In the genomic region with DNA sequence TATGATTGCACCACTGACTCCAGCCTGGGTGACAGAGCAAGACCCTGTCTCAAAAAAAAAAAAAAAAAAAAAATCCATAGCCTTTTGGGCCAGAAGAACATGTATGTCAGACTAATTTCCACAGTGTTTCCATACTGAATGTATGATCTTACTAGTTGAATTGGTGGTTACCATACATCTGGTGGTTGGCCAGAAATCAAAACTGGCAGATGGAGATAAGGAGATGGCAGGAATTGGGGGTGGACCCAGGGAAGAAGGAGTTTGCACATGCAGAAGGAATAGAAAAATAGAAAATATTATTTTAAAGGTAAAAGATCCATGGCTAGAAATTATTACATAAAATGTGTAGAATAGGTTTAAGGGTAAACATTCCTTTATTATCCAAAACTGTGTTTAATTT, we compare ENCODE assay signal across 35 cellular contexts. TPM values are rescaled to one million over a fixed set of nuclear protein-coding genes. Genes with fewer than 3 reads are reported as not detected.
"Had no signal": no experiment of that assay in that cellular context is flagged by ENCODE, and none has a peak within 500 bp of the region (broad histone marks: within the 10 kb centered on the region; RNA-seq: fewer than 3 reads in every experiment).

No MANE protein-coding gene starts in this region.

- ATAC-seq: activated naive CD4-positive, alpha-beta T cell treated with anti-CD3 and anti-CD28 coated beads, Interleukin-2, amount 50 U/mL, for 72 hours; activated T-cell treated with anti-CD3 and anti-CD28 coated beads, Interleukin-2, amount 50 U/mL, for 4 hours; body of pancreas; K562; Panc1; T-cell; T-helper 17 cell had no signal

- H3K27ac ChIP-seq: adrenal gland, body of pancreas, breast epithelium, SJCRH30, SK-N-MC, VCaP had no signal

- H3K4me3 ChIP-seq: adrenal gland, body of pancreas, breast epithelium, K562, SJCRH30, SK-N-MC had no signal

- DNase-seq: activated B cell treated with CpG ODN at 0.5 μM for 24 hours; activated CD4-positive, alpha-beta memory T cell treated with anti-CD3 and anti-CD28 coated beads for 36 hours; activated CD4-positive, alpha-beta T cell treated with anti-CD3 and anti-CD28 coated beads for 4 hours; activated CD4-positive, alpha-beta T cell treated with anti-CD3 and anti-CD28 coated beads, Interleukin-2, amount 50 U/mL, for 1 hour; activated CD4-positive, CD25-positive, alpha-beta regulatory T cell treated with anti-CD3 and anti-CD28 coated beads, Interleukin-2, amount 50 U/mL, for 72 hours; activated CD8-positive, alpha-beta memory T cell treated with anti-CD3 and anti-CD28 coated beads, Interleukin-2, amount 50 U/mL, for 4 hours; activated gamma-delta T cell treated with Interleukin-2 at 50 U/mL for 16 hours; activated naive CD4-positive, alpha-beta T cell treated with anti-CD3 and anti-CD28 coated beads for 36 hours; activated T-cell treated with anti-CD3 and anti-CD28 coated beads for 4 hours; activated T-cell treated with anti-CD3 and anti-CD28 coated beads, Interleukin-2, amount 50 U/mL, for 4 hours; adrenal gland; body of pancreas; cerebellar nuclear complex; NCI-H1092 treated with DMSO at 0.1 percent for 48 hours; NCI-H1417; NCI-H146; NCI-H1930; NCI-H2081 treated with DMSO at 0.1 percent for 48 hours; NCI-H510A treated with DMSO at 0.1 percent for 48 hours; NCI-H774; SHP77; SJCRH30; T-cell; T-helper 17 cell had no signal

- H3K4me1 ChIP-seq: breast epithelium, SJCRH30 had no signal

- H3K9me3 ChIP-seq: adrenal gland, body of pancreas, breast epithelium, SJCRH30 had no signal

- H3K36me3 ChIP-seq: adrenal gland, breast epithelium, SJCRH30 had no signal

- H3K27me3 ChIP-seq: adrenal gland, body of pancreas, breast epithelium, SJCRH30 had no signal

RNA-seq across cellular contexts. Expression of a gene that starts 3.7 kb away (rescaled TPM):
- total RNA-seq: activated B cell treated with CpG ODN at 0.5 μM for 24 hours; activated CD4-positive, alpha-beta memory T cell treated with anti-CD3 and anti-CD28 coated beads for 36 hours; activated naive CD4-positive, alpha-beta T cell treated with anti-CD3 and anti-CD28 coated beads for 36 hours; activated naive CD4-positive, alpha-beta T cell treated with anti-CD3 and anti-CD28 coated beads, Interleukin-2, amount 50 U/mL, for 72 hours; activated T-cell treated with anti-CD3 and anti-CD28 coated beads, Interleukin-2, amount 50 U/mL, for 4 hours; activated T-helper 1 cell treated with anti-CD3 and anti-CD28 coated beads, Interleukin-12 subunit alpha, Interleukin-12 subunit beta, Interleukin-2, Interleukin-4 antibody, amounts not matched to agents 30 ng/mL and 10 ng/mL and 1 ng/mL, durations not matched to agents 14 hours and 24 hours and 36 hours; astrocyte; body of pancreas; cardiac septum; K562; M059J; RPMI7951; SJCRH30; T-cell; T-helper 17 cell had no signal
